1 cellular context compared by ENCODE assay signal in genomic region chrX:111854778-111855490, GRCh38.
A peak's percentile ranks its signal among the peaks of the same experiment; 100 is the strongest.
TF ChIP-seq lines count a peak whose summit lies in the region.

No MANE protein-coding gene starts in this region.

TF ChIP-seq in K562, 482 proteins besides CTCF, POLR2A, EP300 and RAD21 (continued from another document):
- TF ChIP-seq USF2 (CRISPR knock-in tag; IDR thresholded peaks at IDR 0.05) (peak; percentile 68), AFF1 (IDR thresholded peaks at IDR 0.05; ENCODE audit: low read depth in 1 of 2, partially characterized antibody in 2 of 2) (no peak)
